ENCODE assay signal across 29 cellular contexts in the genomic region with DNA sequence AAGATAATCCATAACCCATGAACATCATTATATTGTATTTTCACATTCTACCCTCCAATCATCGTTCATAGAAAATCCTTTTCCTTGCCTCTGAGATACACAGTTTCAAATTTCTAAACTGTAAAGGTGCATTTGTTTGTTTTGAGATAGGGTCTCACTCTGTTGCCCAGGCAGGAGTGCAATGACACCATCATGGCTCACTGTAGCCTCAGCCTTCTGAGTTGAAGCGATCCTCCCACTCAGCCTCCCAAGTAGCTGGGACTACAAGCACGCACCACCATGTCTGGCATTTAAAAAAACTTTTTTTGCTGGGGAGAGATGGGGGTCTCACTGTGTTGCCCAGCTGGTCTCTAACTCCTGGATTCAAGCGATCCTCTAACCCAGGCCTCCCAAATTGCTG.
"Had no signal": no experiment of that assay in that cellular context is flagged by ENCODE, and none has a peak within 500 bp of the region (broad histone marks: within the 10 kb centered on the region; RNA-seq: fewer than 3 reads in every experiment).

No MANE protein-coding gene starts in this region.

- H3K9me3 Mint-ChIP-seq: activated CD4-positive, alpha-beta T cell treated with anti-CD3 and anti-CD28 coated beads, Interleukin-2, amount 10 ng/mL, durations not matched to agents 7 days and 5 days; activated naive CD4-positive, alpha-beta T cell treated with anti-CD3 and anti-CD28 coated beads, Interleukin-2, amount 10 ng/mL, durations not matched to agents 7 days and 5 days; activated naive CD8-positive, alpha-beta T cell treated with anti-CD3 and anti-CD28 coated beads for 36 hours; activated T-cell treated with anti-CD3 and anti-CD28 coated beads, Interleukin-2, amount 50 U/mL, for 4 hours; activated T-helper 1 cell treated with anti-CD3 and anti-CD28 coated beads, Interleukin-12 subunit alpha, Interleukin-12 subunit beta, Interleukin-2, Interleukin-4 antibody, amounts not matched to agents 30 ng/mL and 10 ng/mL and 1 ng/mL, durations not matched to agents 14 hours and 24 hours and 36 hours; T-cell had no signal

- H3K27ac ChIP-seq: PC-9 had no signal

- H3K36me3 ChIP-seq: breast epithelium, MG63 had no signal

- H3K4me3 ChIP-seq: breast epithelium, MG63, PC-9 had no signal

- H3K27me3 Mint-ChIP-seq: activated naive CD8-positive, alpha-beta T cell treated with anti-CD3 and anti-CD28 coated beads for 36 hours; T-cell had no signal

- ATAC-seq: activated CD8-positive, alpha-beta T cell treated with anti-CD3 and anti-CD28 coated beads, Interleukin-2, amount 10 ng/mL, durations not matched to agents 7 days and 5 days; activated T-cell treated with anti-CD3 and anti-CD28 coated beads, Interleukin-2, amount 50 U/mL, for 4 hours; Right ventricle myocardium inferior; SK-N-SH treated with all-trans-retinoic acid at 6 μM for 48 hours; T-cell had no signal

- H3K27ac Mint-ChIP-seq: activated CD4-positive, alpha-beta T cell treated with anti-CD3 and anti-CD28 coated beads, Interleukin-2, amount 10 ng/mL, durations not matched to agents 7 days and 5 days; activated CD8-positive, alpha-beta T cell treated with anti-CD3 and anti-CD28 coated beads, Interleukin-2, amount 10 ng/mL, durations not matched to agents 7 days and 5 days; activated naive CD4-positive, alpha-beta T cell treated with anti-CD3 and anti-CD28 coated beads, Interleukin-2, amount 10 ng/mL, durations not matched to agents 7 days and 5 days; activated naive CD8-positive, alpha-beta T cell treated with anti-CD3 and anti-CD28 coated beads for 36 hours; activated T-helper 1 cell treated with anti-CD3 and anti-CD28 coated beads, Interleukin-12 subunit alpha, Interleukin-12 subunit beta, Interleukin-2, Interleukin-4 antibody, amounts not matched to agents 30 ng/mL and 10 ng/mL and 1 ng/mL, durations not matched to agents 14 hours and 24 hours and 36 hours had no signal

- H3K4me3 Mint-ChIP-seq: activated CD4-positive, alpha-beta T cell treated with anti-CD3 and anti-CD28 coated beads, Interleukin-2, amount 10 ng/mL, durations not matched to agents 7 days and 5 days; activated CD8-positive, alpha-beta T cell treated with anti-CD3 and anti-CD28 coated beads, Interleukin-2, amount 10 ng/mL, durations not matched to agents 7 days and 5 days; activated naive CD4-positive, alpha-beta T cell treated with anti-CD3 and anti-CD28 coated beads, Interleukin-2, amount 10 ng/mL, durations not matched to agents 7 days and 5 days; activated naive CD8-positive, alpha-beta T cell treated with anti-CD3 and anti-CD28 coated beads for 36 hours; activated T-cell treated with anti-CD3 and anti-CD28 coated beads, Interleukin-2, amount 50 U/mL, for 4 hours; activated T-helper 1 cell treated with anti-CD3 and anti-CD28 coated beads, Interleukin-12 subunit alpha, Interleukin-12 subunit beta, Interleukin-2, Interleukin-4 antibody, amounts not matched to agents 30 ng/mL and 10 ng/mL and 1 ng/mL, durations not matched to agents 14 hours and 24 hours and 36 hours; T-cell had no signal

- H3K27me3 ChIP-seq: breast epithelium, MG63 had no signal

- H3K9me3 ChIP-seq: breast epithelium, MG63 had no signal

- H3K36me3 Mint-ChIP-seq: activated naive CD4-positive, alpha-beta T cell treated with anti-CD3 and anti-CD28 coated beads, Interleukin-2, amount 10 ng/mL, durations not matched to agents 7 days and 5 days; activated naive CD8-positive, alpha-beta T cell treated with anti-CD3 and anti-CD28 coated beads for 36 hours; T-cell had no signal

- DNase-seq: activated CD4-positive, alpha-beta T cell treated with anti-CD3 and anti-CD28 coated beads, Interleukin-2, amount 10 ng/mL, durations not matched to agents 7 days and 5 days; activated CD4-positive, alpha-beta T cell treated with anti-CD3 and anti-CD28 coated beads, Interleukin-2, amount 50 U/mL, for 48 hours; activated CD8-positive, alpha-beta T cell treated with anti-CD3 and anti-CD28 coated beads, Interleukin-2, amount 10 ng/mL, durations not matched to agents 7 days and 5 days; activated effector memory CD4-positive, alpha-beta T cell treated with Interleukin-2 at 50 U/mL for 16 hours; activated naive CD4-positive, alpha-beta T cell treated with anti-CD3 and anti-CD28 coated beads, Interleukin-2, amount 10 ng/mL, durations not matched to agents 7 days and 5 days; activated naive CD8-positive, alpha-beta T cell treated with anti-CD3 and anti-CD28 coated beads for 36 hours; activated T-cell treated with anti-CD3 and anti-CD28 coated beads for 4 hours; activated T-cell treated with anti-CD3 and anti-CD28 coated beads, Interleukin-2, amount 50 U/mL, for 4 hours; amniotic stem cell; aorta; Kasumi-1; KG1; NCI-H187; NCI-H2029 treated with DMSO at 0.1 percent for 48 hours; NCI-H2107; NCI-H2171; NCI-H510A; NCI-H748 treated with DMSO at 0.1 percent for 48 hours; NK-92 treated with Interleukin-12 subunit alpha and Interleukin-12 subunit beta, amount 100 ng/mL, for 24 hours; PC-9; SIG-M5; T-cell; T-helper 2 cell; T-helper 9 cell had no signal
